ENCODE assay signal across 8 cellular contexts in genomic region chr21:29077651-29078090, GRCh38. TPM values are rescaled to one million over a fixed set of nuclear protein-coding genes. Genes with fewer than 3 reads are reported as not detected.
DNase-seq lines count a peak whose midpoint lies in the region; ATAC-seq, FAIRE-seq and TF ChIP-seq lines count a peak whose summit lies in the region.

No MANE protein-coding gene starts in this region.

- no peak for ATAC-seq in activated T-cell treated with anti-CD3 and anti-CD28 coated beads, Interleukin-2, amount 50 U/mL, for 72 hours (replicated peaks in 1 of 2)
- no peak for ATAC-seq in HG03521 (IDR thresholded peaks at IDR 0.05; ENCODE audit: unreplicated experiment)

- 60% methylated on average over 6 of the region's 6 CpGs for WGBS in thymus

- H3K9me3 Mint-ChIP-seq in activated T-cell treated with anti-CD3 and anti-CD28 coated beads, Interleukin-2, amount 50 U/mL, for 72 hours: peaks cover 0 to 2% of the 10 kb centered on the region in 2 donors

- peak; percentile 82 for DNase-seq in DMS 273 (lab: John Stamatoyannopoulos, UW; ENCODE audit: unreplicated experiment)
- DNase-seq in MV-4-11 (lab: John Stamatoyannopoulos, UW): peak; percentile 15
- peak; percentile 23 to 33 for DNase-seq in activated T-cell treated with anti-CD3 and anti-CD28 coated beads, Interleukin-2, amount 50 U/mL, for 72 hours
- DNase-seq in kidney: no peak
- no peak for DNase-seq in RKO (ENCODE audit: low spot score)
- DNase-seq in activated CD8-positive, alpha-beta memory T cell treated with anti-CD3 and anti-CD28 coated beads for 24 hours: no peak

- peak overlapping the region; percentile 59 to 75 for H3K4me3 ChIP-seq in kidney (ENCODE audit: low read length in 2 of 2)
- peak overlapping the region; percentile 41 for H3K4me3 ChIP-seq in thymus (ENCODE audit: low read length)

- H3K36me3 ChIP-seq in kidney (ENCODE audit: control insufficient read depth in 1 of 2, insufficient read depth in 2 of 2, low read length in 2 of 2) (no peaks in the 10 kb centered on the region), thymus (ENCODE audit: control insufficient read depth, insufficient read depth) (no peaks in the 10 kb centered on the region)

- TF ChIP-seq CTCF in kidney (IDR thresholded peaks at IDR 0.05; ENCODE audit: borderline replicate concordance, extremely low read depth, insufficient read depth): no peak

- H3K27ac ChIP-seq in kidney (ENCODE audit: low read depth in 2 of 2, low read length in 2 of 2) (peak overlapping the region; percentile 73 to 91), thymus (ENCODE audit: low read depth) (peak overlapping the region; percentile 86)

- peaks cover 8% of the 10 kb centered on the region in 2 donors for H3K4me1 ChIP-seq in kidney (ENCODE audit: control insufficient read depth in 1 of 2, insufficient read depth in 1 of 2, low read depth in 1 of 2, low read length in 2 of 2)
- H3K4me1 ChIP-seq in thymus (ENCODE audit: control insufficient read depth, insufficient read depth, low read length): peaks cover 9% of the 10 kb centered on the region

- peaks cover 9 to 11% of the 10 kb centered on the region in 2 donors for H3K36me3 Mint-ChIP-seq in activated T-cell treated with anti-CD3 and anti-CD28 coated beads, Interleukin-2, amount 50 U/mL, for 72 hours (ENCODE audit: insufficient read depth in 2 of 2)

- peaks cover 54% of the 10 kb centered on the region for H3K4me1 Mint-ChIP-seq in activated T-cell treated with anti-CD3 and anti-CD28 coated beads, Interleukin-2, amount 50 U/mL, for 72 hours (ENCODE audit: low read depth)

- intact Hi-C loops in kidney (cut with DNase I): no loop called here

- H3K9ac ChIP-seq in kidney (ENCODE audit: low read length in 2 of 2): peak overlapping the region; percentile 63 to 72

- H3K27me3 Mint-ChIP-seq in activated T-cell treated with anti-CD3 and anti-CD28 coated beads, Interleukin-2, amount 50 U/mL, for 72 hours (ENCODE audit: low read depth): no peaks in the 10 kb centered on the region

- peak overlapping the region; percentile 79 to 83 for H3K4me3 Mint-ChIP-seq in activated T-cell treated with anti-CD3 and anti-CD28 coated beads, Interleukin-2, amount 50 U/mL, for 72 hours

- no peaks in the 10 kb centered on the region for H3K9me3 ChIP-seq in kidney (ENCODE audit: control insufficient read depth in 1 of 2, low read length in 2 of 2)
- H3K9me3 ChIP-seq in thymus (ENCODE audit: control insufficient read depth): no peaks in the 10 kb centered on the region

- peak overlapping the region; percentile 87 for H3K27ac Mint-ChIP-seq in activated T-cell treated with anti-CD3 and anti-CD28 coated beads, Interleukin-2, amount 50 U/mL, for 72 hours

- no peak for FAIRE-seq in kidney (lab: Jason Lieb, UNC)

- H3K27me3 ChIP-seq in thymus (ENCODE audit: control insufficient read depth, insufficient read depth): no peaks in the 10 kb centered on the region

RNA-seq across cellular contexts. Expression of gene CCT8, which starts 4.2 kb away (rescaled TPM):
- total RNA-seq in activated T-cell treated with anti-CD3 and anti-CD28 coated beads, Interleukin-2, amount 50 U/mL, for 72 hours: 100 to 1,000 TPM; 285 to 355 TPM
- total RNA-seq in kidney: 101 TPM
- polyA plus RNA-seq in kidney (ENCODE audit: insufficient read depth, low read depth, low replicate concordance): 119 TPM
- polyA plus RNA-seq in thymus: 128 TPM

RNA-seq across cellular contexts. Expression of gene MAP3K7CL, which starts 52.8 kb away (rescaled TPM):
- 10 to 100 TPM in 1 of 2 donors, 1 to 10 TPM in 1; 9.6 to 10.3 TPM for total RNA-seq in activated T-cell treated with anti-CD3 and anti-CD28 coated beads, Interleukin-2, amount 50 U/mL, for 72 hours
- total RNA-seq in kidney: 12.7 TPM
- polyA plus RNA-seq in kidney (ENCODE audit: insufficient read depth, low read depth, low replicate concordance): 5.4 TPM
- 14.2 TPM for polyA plus RNA-seq in thymus

RNA-seq across cellular contexts. Expression of gene USP16, which starts 53.2 kb away (rescaled TPM):
- total RNA-seq in activated T-cell treated with anti-CD3 and anti-CD28 coated beads, Interleukin-2, amount 50 U/mL, for 72 hours: 10 to 100 TPM; 46.4 to 47.0 TPM
- total RNA-seq in kidney: 35.8 TPM
- 17.8 TPM for polyA plus RNA-seq in kidney (ENCODE audit: insufficient read depth, low read depth, low replicate concordance)
- polyA plus RNA-seq in thymus: 45.3 TPM

RNA-seq across cellular contexts. Expression of gene RWDD2B, which starts 58.5 kb away (rescaled TPM):
- 10 to 100 TPM; 17.9 to 18.5 TPM for total RNA-seq in activated T-cell treated with anti-CD3 and anti-CD28 coated beads, Interleukin-2, amount 50 U/mL, for 72 hours
- total RNA-seq in kidney: 16.0 TPM
- polyA plus RNA-seq in kidney (ENCODE audit: insufficient read depth, low read depth, low replicate concordance) (24.0 TPM), thymus (16.7 TPM)

Comparison
In these comparisons a context has a peak if more than half of its experiments do, and no peak if none do; other contexts are left out.
1. DNase-seq: peak in DMS 273 (single experiment), MV-4-11 (single experiment) and activated T-cell treated with anti-CD3 and anti-CD28 coated beads, Interleukin-2, amount 50 U/mL, for 72 hours (2 of 2); none in kidney (single experiment), RKO (single experiment) and activated CD8-positive, alpha-beta memory T cell treated with anti-CD3 and anti-CD28 coated beads for 24 hours (single experiment).